24 cellular contexts compared by ENCODE assay signal in the genomic region with DNA sequence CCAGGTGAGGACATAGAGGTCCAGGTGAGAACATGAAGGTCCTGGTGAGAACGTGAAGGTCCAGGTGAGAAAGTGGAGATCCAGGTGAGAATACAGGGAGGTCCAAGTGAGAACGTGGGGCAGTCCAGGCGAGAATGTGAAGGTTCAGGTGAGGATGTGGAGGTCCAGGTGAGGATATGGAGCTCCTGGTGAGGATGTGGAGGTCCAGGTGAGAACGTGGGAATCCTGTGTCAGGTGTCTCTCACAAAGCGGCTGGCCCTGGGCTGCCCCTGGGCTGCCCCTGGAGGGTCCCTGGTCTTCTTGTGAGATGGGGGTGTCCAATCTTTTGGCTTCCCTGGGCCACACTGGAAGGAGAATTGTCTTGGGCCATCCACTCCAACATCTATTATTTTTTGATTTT.
DNase-seq lines count a peak whose midpoint lies in the region; ATAC-seq and TF ChIP-seq lines count a peak whose summit lies in the region.
"Had no signal": no experiment of that assay in that cellular context is flagged by ENCODE, and none has a peak within 500 bp of the region (broad histone marks: within the 10 kb centered on the region; RNA-seq: fewer than 3 reads in every experiment).

No MANE protein-coding gene starts in this region.

- H3K4me3 Mint-ChIP-seq in natural killer cell, result peak overlapping the region; percentile 61
- H3K4me3 Mint-ChIP-seq in natural killer cell treated with Interleukin-12 subunit alpha and Interleukin-12 subunit beta and Interleukin-15 and Interleukin-18, amount 100 ng/mL, for 72 hours, result no peak overlapping the region
- H3K4me3 Mint-ChIP-seq in activated T-helper 17 cell treated with anti-CD3 and anti-CD28 coated beads, Interleukin-2, amount 50 U/mL, for 72 hours, result peak overlapping the region; percentile 32
- H3K4me3 Mint-ChIP-seq: activated CD4-positive, alpha-beta T cell treated with anti-CD3 and anti-CD28 coated beads, Interleukin-2, amount 10 ng/mL, durations not matched to agents 7 days and 5 days had no signal

- H3K4me3 ChIP-seq in lung (no peak overlapping the region), tibial nerve (no peak overlapping the region)
- H3K4me3 ChIP-seq: thoracic aorta had no signal

- H3K4me1 ChIP-seq in lung (ENCODE audit: control insufficient read depth in 2 of 2, insufficient read depth in 2 of 2, low read length in 2 of 2) (no peaks in the 10 kb centered on the region), tibial nerve (peaks cover 0 to 18% (median 10%) of the 10 kb centered on the region in 4 donors)

- TF ChIP-seq POLR2A in tibial nerve (IDR thresholded peaks at IDR 0.05), result no peak

- peaks cover 0 to 4% of the 10 kb centered on the region in 2 donors for H3K4me1 Mint-ChIP-seq in natural killer cell
- H3K4me1 Mint-ChIP-seq in natural killer cell treated with Interleukin-12 subunit alpha and Interleukin-12 subunit beta and Interleukin-15 and Interleukin-18, amount 100 ng/mL, for 72 hours (ENCODE audit: low read depth in 2 of 2), result peaks cover 9 to 11% of the 10 kb centered on the region in 2 donors
- peaks cover 12% of the 10 kb centered on the region for H3K4me1 Mint-ChIP-seq in activated T-helper 17 cell treated with anti-CD3 and anti-CD28 coated beads, Interleukin-2, amount 50 U/mL, for 72 hours

- H3K27ac Mint-ChIP-seq in natural killer cell, result no peak overlapping the region
- peak overlapping the region in 1 of 2 donors; percentile 47 for H3K27ac Mint-ChIP-seq in natural killer cell treated with Interleukin-12 subunit alpha and Interleukin-12 subunit beta and Interleukin-15 and Interleukin-18, amount 100 ng/mL, for 72 hours
- no peak overlapping the region for H3K27ac Mint-ChIP-seq in activated T-helper 17 cell treated with anti-CD3 and anti-CD28 coated beads, Interleukin-2, amount 50 U/mL, for 72 hours
- H3K27ac Mint-ChIP-seq: activated CD4-positive, alpha-beta T cell treated with anti-CD3 and anti-CD28 coated beads, Interleukin-2, amount 10 ng/mL, durations not matched to agents 7 days and 5 days; CD4-positive, CD25-positive, alpha-beta regulatory T cell; stimulated activated naive B cell treated with anti-CD40 and anti-IgM and Interleukin-4, amounts not matched to agents 10 μg/mL and 1 μg/mL and 100 μg/mL, for 72 hours had no signal

- DNase-seq in natural killer cell, result no peak
- DNase-seq in natural killer cell treated with Interleukin-12 subunit alpha and Interleukin-12 subunit beta and Interleukin-15 and Interleukin-18, amount 100 ng/mL, for 72 hours (ENCODE audit: low spot score), result no peak
- peak; percentile 3 for DNase-seq in lung (ENCODE audit: low spot score)
- DNase-seq in tibial nerve (ENCODE audit: low spot score in 2 of 2), result no peak
- DNase-seq in stimulated activated CD4-positive, alpha-beta T cell treated with anti-CD3 and anti-CD28 coated beads, Interleukin-12 subunit alpha, Interleukin-12 subunit beta, amount 100 ng/mL, for 4 hours, result no peak
- DNase-seq: activated CD4-positive, alpha-beta T cell treated with anti-CD3 and anti-CD28 coated beads, Interleukin-2, amount 10 ng/mL, durations not matched to agents 7 days and 5 days; activated CD8-positive, alpha-beta memory T cell treated with anti-CD3 and anti-CD28 coated beads, Interleukin-2, amount 50 U/mL, for 4 hours; activated gamma-delta T cell; amygdala; caudate nucleus; CD4-positive, CD25-positive, alpha-beta regulatory T cell; DMS79; erythroblast; foreskin melanocyte; hypothalamus; mammary epithelial cell; NCI-H1436; stimulated activated CD4-positive, alpha-beta T cell treated with anti-CD3 and anti-CD28 coated beads, Interleukin-1b, Interleukin-23, amount 100 ng/mL, for 48 hours; stimulated activated naive B cell treated with anti-CD40 and anti-IgM and Interleukin-4, amounts not matched to agents 10 μg/mL and 1 μg/mL and 100 μg/mL, for 72 hours; SW 1271 had no signal

- no peak for TF ChIP-seq EP300 in tibial nerve (IDR thresholded peaks at IDR 0.05)

- H3K36me3 ChIP-seq in lung (ENCODE audit: control insufficient read depth in 2 of 2, insufficient read depth in 2 of 2, low read length in 2 of 2), result no peaks in the 10 kb centered on the region
- no peaks in the 10 kb centered on the region for H3K36me3 ChIP-seq in tibial nerve
- H3K36me3 ChIP-seq: thoracic aorta had no signal

- peaks cover 49 to 53% of the 10 kb centered on the region in 2 donors for H3K27me3 Mint-ChIP-seq in natural killer cell (ENCODE audit: low read depth in 2 of 2)
- peaks cover 42 to 56% of the 10 kb centered on the region in 2 donors for H3K27me3 Mint-ChIP-seq in natural killer cell treated with Interleukin-12 subunit alpha and Interleukin-12 subunit beta and Interleukin-15 and Interleukin-18, amount 100 ng/mL, for 72 hours
- peaks cover 55% of the 10 kb centered on the region for H3K27me3 Mint-ChIP-seq in activated T-helper 17 cell treated with anti-CD3 and anti-CD28 coated beads, Interleukin-2, amount 50 U/mL, for 72 hours

- no peak for TF ChIP-seq CTCF in natural killer cell (IDR thresholded peaks at IDR 0.05)
- no peak for TF ChIP-seq CTCF in lung (IDR thresholded peaks at IDR 0.05; ENCODE audit: control extremely low read depth, extremely low read depth)
- no peak for TF ChIP-seq CTCF in tibial nerve (IDR thresholded peaks at IDR 0.05)

- peaks cover 0 to 13% of the 10 kb centered on the region in 2 donors for H3K9me3 ChIP-seq in lung (ENCODE audit: control insufficient read depth in 2 of 2, insufficient read depth in 1 of 2, low read length in 1 of 2)
- peaks cover 0 to 15% (median 0%) of the 10 kb centered on the region in 4 donors for H3K9me3 ChIP-seq in tibial nerve
- H3K9me3 ChIP-seq: thoracic aorta had no signal

- no peak for ATAC-seq in natural killer cell
- ATAC-seq in natural killer cell treated with Interleukin-12 subunit alpha and Interleukin-12 subunit beta and Interleukin-15 and Interleukin-18, amount 100 ng/mL, for 72 hours, result no peak
- no peak for ATAC-seq in activated T-helper 17 cell treated with anti-CD3 and anti-CD28 coated beads, Interleukin-2, amount 50 U/mL, for 72 hours (replicated peaks)
- no peak for ATAC-seq in lung (ENCODE audit: insufficient read depth, low FRiP score)
- ATAC-seq in GM21737 (IDR thresholded peaks at IDR 0.05; ENCODE audit: unreplicated experiment), result no peak
- no peak for ATAC-seq in GM21423 (IDR thresholded peaks at IDR 0.05; ENCODE audit: unreplicated experiment)
- ATAC-seq: stimulated activated naive B cell treated with anti-CD40 and anti-IgM and Interleukin-4, amounts not matched to agents 10 μg/mL and 1 μg/mL and 100 μg/mL, for 72 hours had no signal

- no peaks in the 10 kb centered on the region for H3K9me3 Mint-ChIP-seq in natural killer cell
- H3K9me3 Mint-ChIP-seq in natural killer cell treated with Interleukin-12 subunit alpha and Interleukin-12 subunit beta and Interleukin-15 and Interleukin-18, amount 100 ng/mL, for 72 hours, result no peaks in the 10 kb centered on the region
- no peaks in the 10 kb centered on the region for H3K9me3 Mint-ChIP-seq in activated T-helper 17 cell treated with anti-CD3 and anti-CD28 coated beads, Interleukin-2, amount 50 U/mL, for 72 hours
- H3K9me3 Mint-ChIP-seq: activated CD4-positive, alpha-beta T cell treated with anti-CD3 and anti-CD28 coated beads, Interleukin-2, amount 10 ng/mL, durations not matched to agents 7 days and 5 days; stimulated activated naive B cell treated with anti-CD40 and anti-IgM and Interleukin-4, amounts not matched to agents 10 μg/mL and 1 μg/mL and 100 μg/mL, for 72 hours had no signal

- intact Hi-C loops in natural killer cell (cut with micrococcal nuclease), result no loop called here

- WGBS in lung, 2 donors, result 81 to 88% methylated on average over 5 of the region's 5 CpGs
- WGBS in tibial nerve, 2 donors, result 88% methylated on average over 5 of the region's 5 CpGs

- H3K27ac ChIP-seq in lung (ENCODE audit: low read depth in 1 of 2, low read length in 1 of 2), result no peak overlapping the region
- no peak overlapping the region for H3K27ac ChIP-seq in tibial nerve
- H3K27ac ChIP-seq: thoracic aorta had no signal

- H3K27me3 ChIP-seq in lung (ENCODE audit: control insufficient read depth, insufficient read depth) (peaks cover 3% of the 10 kb centered on the region), tibial nerve (peaks cover 0 to 64% of the 10 kb centered on the region in 2 donors)

- H3K36me3 Mint-ChIP-seq in natural killer cell, result no peaks in the 10 kb centered on the region
- H3K36me3 Mint-ChIP-seq in natural killer cell treated with Interleukin-12 subunit alpha and Interleukin-12 subunit beta and Interleukin-15 and Interleukin-18, amount 100 ng/mL, for 72 hours, result peaks cover 7% of the 10 kb centered on the region
- no peaks in the 10 kb centered on the region for H3K36me3 Mint-ChIP-seq in activated T-helper 17 cell treated with anti-CD3 and anti-CD28 coated beads, Interleukin-2, amount 50 U/mL, for 72 hours (ENCODE audit: low read depth)
- H3K36me3 Mint-ChIP-seq: stimulated activated naive B cell treated with anti-CD40 and anti-IgM and Interleukin-4, amounts not matched to agents 10 μg/mL and 1 μg/mL and 100 μg/mL, for 72 hours had no signal
